Comparison of ENCODE assay signal across 13 cellular contexts in genomic region chr10:80429521-80429966, GRCh38. TPM values are rescaled to one million over a fixed set of nuclear protein-coding genes. Genes with fewer than 3 reads are reported as not detected.
DNase-seq lines count a peak whose midpoint lies in the region; ATAC-seq and TF ChIP-seq lines count a peak whose summit lies in the region.
"Had no signal": no experiment of that assay in that cellular context is flagged by ENCODE, and none has a peak within 500 bp of the region (broad histone marks: within the 10 kb centered on the region; RNA-seq: fewer than 3 reads in every experiment).

No MANE protein-coding gene starts in this region.

- H3K4me3 ChIP-seq in mammary epithelial cell (replicated peaks in 1 of 3; ENCODE audit: insufficient read depth in 1 of 3, low read depth in 2 of 3, low read length in 3 of 3): no peak overlapping the region
- no peak overlapping the region for H3K4me3 ChIP-seq in mucosa of descending colon

- 4% methylated on average over 5 of the region's 9 CpGs for WGBS in mammary epithelial cell (ENCODE audit: low coverage, missing lambda C conversion rate)

- no peak overlapping the region for H3K9ac ChIP-seq in mammary epithelial cell (ENCODE audit: insufficient read depth, low read length)

- dilution Hi-C loops in mammary epithelial cell (cut with HindIII; ENCODE audit: low sequenced_read_pairs): loop anchor here (5.0 kb wide), 1 partner anchor 78 kb away; no protein-coding TSS in a partner anchor

- H3K79me2 ChIP-seq in mammary epithelial cell (ENCODE audit: insufficient read depth, low read length): no peaks in the 10 kb centered on the region

- peak; percentile 98 for ATAC-seq in mucosa of descending colon
- no peak for ATAC-seq in HG03521 (IDR thresholded peaks at IDR 0.05; ENCODE audit: unreplicated experiment)
- ATAC-seq in HG02678 (IDR thresholded peaks at IDR 0.05; ENCODE audit: unreplicated experiment): no peak

- in situ Hi-C loops in mammary epithelial cell (cut with MboI; ENCODE audit: low sequenced_read_pairs in 2 of 2): no loop called here

- no TSS peak for BruUV-seq in mammary epithelial cell (replicated peaks; lab: Mats Ljungman, UMichigan)

- no peaks in the 10 kb centered on the region for H3K27me3 ChIP-seq in mammary epithelial cell (ENCODE audit: insufficient read depth, low read length)
- H3K27me3 ChIP-seq: neutrophil had no signal

- TF ChIP-seq CTCF in mammary epithelial cell (conservative IDR thresholded peaks at IDR 0.05 in 1 of 2, IDR thresholded peaks at IDR 0.05 in 1 of 2; ENCODE audit: extremely low read depth in 1 of 2, insufficient read depth in 1 of 2, low read depth in 1 of 2, low read length in 2 of 2) (peak in 1 of 2 donors; percentile 18), mucosa of descending colon (IDR thresholded peaks at IDR 0.05) (no peak)

- H3K4me2 ChIP-seq in mammary epithelial cell (ENCODE audit: insufficient read depth, low read depth, low read length): peak overlapping the region; percentile 64

- CTCF ChIA-PET in mammary epithelial cell (lab: Charles Lee; ENCODE audit: low non-redundant PET): no interaction called here

- no peaks in the 10 kb centered on the region for H3K9me3 ChIP-seq in mammary epithelial cell (replicated peaks; ENCODE audit: insufficient read depth, low read length)
- H3K9me3 ChIP-seq in mucosa of descending colon: no peaks in the 10 kb centered on the region
- H3K9me3 ChIP-seq: neutrophil had no signal

- H3K4me1 ChIP-seq in mammary epithelial cell (ENCODE audit: insufficient read depth, low read length): peaks cover 14% of the 10 kb centered on the region
- H3K4me1 ChIP-seq in mucosa of descending colon (ENCODE audit: low read depth): no peaks in the 10 kb centered on the region

- peak; percentile 24 for DNase-seq in AG08396 (ENCODE audit: low spot score)
- peak; percentile 92 for DNase-seq in HT-29 (ENCODE audit: low spot score)
- DNase-seq in mammary epithelial cell: peak; percentile 92
- peak; percentile 57 to 80 (median 71) for DNase-seq in mucosa of descending colon
- no peak for DNase-seq in UCSD-AML1 (lab: John Stamatoyannopoulos, UW; ENCODE audit: unreplicated experiment)
- no peak for DNase-seq in NCI-H187 treated with DMSO at 0.1 percent for 48 hours (lab: John Stamatoyannopoulos, UW)
- DNase-seq: NCI-H1105 treated with DMSO at 0.1 percent for 48 hours; stimulated activated CD4-positive, alpha-beta T cell treated with anti-CD3 and anti-CD28 coated beads, Interleukin-2, amount 100 ng/mL, for 24 hours had no signal

- peak overlapping the region; percentile 65 for H3K27ac ChIP-seq in mammary epithelial cell (ENCODE audit: insufficient read depth, low read depth, low read length)
- H3K27ac ChIP-seq: C4-2B, HL-60, neutrophil had no signal

- H4K20me1 ChIP-seq in mammary epithelial cell (ENCODE audit: insufficient read depth, low read length): no peaks in the 10 kb centered on the region

- H2AFZ ChIP-seq in mammary epithelial cell (ENCODE audit: low read depth, low read length): peak overlapping the region; percentile 93

- intact Hi-C loops in mammary epithelial cell (cut with micrococcal nuclease): loop anchor here (2.0 kb wide), 1 partner anchor 17 kb away; no protein-coding TSS in a partner anchor
- intact Hi-C loops in mucosa of descending colon (cut with DNase I, micrococcal nuclease): no loop called here

- H3K36me3 ChIP-seq in mammary epithelial cell (ENCODE audit: insufficient read depth, low read length) (no peaks in the 10 kb centered on the region), mucosa of descending colon (ENCODE audit: low read depth) (no peaks in the 10 kb centered on the region)
- H3K36me3 ChIP-seq: neutrophil had no signal

RNA-seq across cellular contexts. Expression of gene PRXL2A, which starts 21.2 kb away (rescaled TPM):
- 8.6 and 9.3 TPM in 2 replicates for total RNA-seq in HT-29 (2014; rRNA removed; shearing (Covaris generic))
- total RNA-seq in mammary epithelial cell (10 to 100 TPM; 11.0 to 58.6 TPM), mucosa of descending colon (100 to 1,000 TPM in 1 of 3 donors, 10 to 100 TPM in 2; 95.2 to 123 (median 95.8) TPM)
- 34.8 TPM for polyA plus RNA-seq in mammary epithelial cell
- polyA minus RNA-seq in mammary epithelial cell: 14.7 TPM

RNA-seq across cellular contexts. Expression of gene TSPAN14, which starts 24.6 kb away (rescaled TPM):
- 58.3 and 65.1 TPM in 2 replicates for total RNA-seq in HT-29 (2014; rRNA removed; shearing (Covaris generic))
- total RNA-seq in mammary epithelial cell: 100 to 1,000 TPM in 1 of 2 donors, 10 to 100 TPM in 1; 47.8 to 102 TPM
- polyA plus RNA-seq in mammary epithelial cell: 97.2 TPM
- 85.5 TPM for polyA minus RNA-seq in mammary epithelial cell
- 10 to 100 TPM; 75.5 to 96.5 (median 81.0) TPM for total RNA-seq in mucosa of descending colon

Comparison
In these comparisons a context has a peak if more than half of its experiments do, and no peak if none do; other contexts are left out.
1. DNase-seq: peak in AG08396 (single experiment), HT-29 (single experiment), mammary epithelial cell (single experiment) and mucosa of descending colon (3 of 3); none in UCSD-AML1 (single experiment) and NCI-H187 treated with DMSO at 0.1 percent for 48 hours (single experiment).